24 cellular contexts compared by ENCODE assay signal in the genomic region with DNA sequence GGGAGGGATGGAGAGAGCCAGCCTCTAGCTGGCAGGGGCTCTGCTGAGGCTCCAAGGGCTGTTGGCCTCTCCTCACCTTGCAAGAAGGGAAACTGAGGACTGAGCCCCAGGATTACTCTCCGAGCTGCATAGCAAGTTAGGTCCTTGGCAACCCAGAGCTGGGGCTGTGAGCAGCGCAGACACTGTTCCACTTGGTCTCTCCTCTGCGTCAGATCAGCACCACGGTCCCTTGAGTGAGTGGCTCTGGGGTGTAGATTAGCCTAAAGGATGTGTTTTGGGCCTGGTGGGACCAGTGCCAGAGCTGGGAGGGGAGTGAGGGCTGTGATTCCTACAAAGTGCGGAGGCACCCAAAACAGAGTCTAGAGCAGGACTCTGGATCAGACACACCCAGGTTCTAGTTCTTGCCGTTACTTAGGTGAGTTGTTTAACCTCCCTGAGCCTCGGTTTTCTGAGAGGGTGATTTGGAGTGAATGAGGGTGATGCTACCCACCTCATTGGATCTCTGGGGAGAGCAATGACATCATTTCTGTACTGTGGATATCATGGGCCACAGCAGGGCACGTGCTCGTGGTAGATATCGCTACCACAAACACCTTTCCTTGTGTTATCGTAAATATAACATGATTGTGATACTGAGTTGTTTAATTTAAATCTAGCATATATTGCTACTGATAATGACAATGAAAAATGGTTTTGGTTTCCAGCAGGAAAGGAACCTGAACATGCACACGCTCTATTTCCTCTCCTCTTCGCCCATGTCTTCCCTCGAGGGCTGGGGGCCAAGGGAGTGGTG. TPM values are rescaled to one million over a fixed set of nuclear protein-coding genes. Genes with fewer than 3 reads are reported as not detected.
DNase-seq lines count a peak whose midpoint lies in the region; ATAC-seq, FAIRE-seq and TF ChIP-seq lines count a peak whose summit lies in the region.
"Had no signal": no experiment of that assay in that cellular context is flagged by ENCODE, and none has a peak within 500 bp of the region (broad histone marks: within the 10 kb centered on the region; RNA-seq: fewer than 3 reads in every experiment).

No MANE protein-coding gene starts in this region.

- BruUV-seq in K562 (replicated peaks; lab: Mats Ljungman, UMichigan) = no TSS peak

- H3K23ac ChIP-seq in mesenchymal stem cell (ENCODE audit: low read length in 2 of 2) = no peak overlapping the region

- 0 out of 6 replicates have a peak, but pooled peaks of 1 of the 2 experiments have one; percentile 16 for ATAC-seq in A549
- peak; percentile 54; the same call in 2 of the 3 replicates for ATAC-seq in K562
- ATAC-seq in HG02642 (IDR thresholded peaks at IDR 0.05; ENCODE audit: poor library complexity, unreplicated experiment) = no peak
- no peak for ATAC-seq in GM18502 (IDR thresholded peaks at IDR 0.05; ENCODE audit: poor library complexity, unreplicated experiment)
- ATAC-seq: GM23338, HCT116 had no signal

- no peak overlapping the region for H3K4me3 Mint-ChIP-seq in neural progenitor cell
- H3K4me3 Mint-ChIP-seq: CD4-positive, alpha-beta memory T cell; GM23338; IgD-negative memory B cell had no signal

- 69% methylated on average over 14 of the region's 14 CpGs for WGBS in A549 (ENCODE audit: missing lambda C conversion rate)
- WGBS in K562 (ENCODE audit: insufficient coverage, low coverage, missing lambda C conversion rate) = 9% methylated on average over 13 of the region's 14 CpGs
- WGBS in mesenchymal stem cell = 85% methylated on average over 10 of the region's 14 CpGs

- H3K27ac ChIP-seq in A549 (no peak overlapping the region), K562 (ENCODE audit: extremely low read depth, low read depth, low read length) (no peak overlapping the region), neural progenitor cell (no peak overlapping the region), mesenchymal stem cell (ENCODE audit: low read length, poor library complexity, severe bottlenecking) (no peak overlapping the region)
- H3K27ac ChIP-seq in BLaER1 treated with 17β-estradiol and CSF1 and Interleukin-3, amounts not matched to agents 10 nM and 100 nM = no peak overlapping the region
- H3K27ac ChIP-seq: HL-60 had no signal

- H3K4me2 ChIP-seq in A549 (no peak overlapping the region), K562 (ENCODE audit: insufficient read depth, low read length) (no peak overlapping the region), neural progenitor cell (no peak overlapping the region), mesenchymal stem cell (ENCODE audit: low read length, poor library complexity, severe bottlenecking) (no peak overlapping the region)
- peak overlapping the region in 8 of 11 experiments; percentile 0 to 59 (median 38); a peak in 15 of 22 replicates for H3K4me2 ChIP-seq in BLaER1 treated with 17β-estradiol and CSF1 and Interleukin-3, amounts not matched to agents 10 nM and 100 nM
- H3K4me2 ChIP-seq: GM23338 had no signal

- peak overlapping the region; percentile 68 for H3K27ac Mint-ChIP-seq in neural progenitor cell
- H3K27ac Mint-ChIP-seq: GM23338 had no signal

- no peak overlapping the region for H2AFZ ChIP-seq in K562 (ENCODE audit: low read depth, low read length)
- H2AFZ ChIP-seq in neural progenitor cell (replicated peaks) = no peak overlapping the region
- no peak overlapping the region for H2AFZ ChIP-seq in mesenchymal stem cell (ENCODE audit: low read depth, low read length)
- H2AFZ ChIP-seq: GM23338 had no signal

- no peak for TF ChIP-seq POLR2A in A549 (IDR thresholded peaks at IDR 0.05; ENCODE audit: low read length)
- no peak for TF ChIP-seq POLR2A in K562 (conservative IDR thresholded peaks at IDR 0.05)

- H2AK5ac ChIP-seq in mesenchymal stem cell (ENCODE audit: low read length, severe bottlenecking) = no peak overlapping the region

- H3K36me3 Mint-ChIP-seq in neural progenitor cell = no peaks in the 10 kb centered on the region
- H3K36me3 Mint-ChIP-seq: CD14-positive monocyte; CD4-positive, alpha-beta memory T cell; IgD-negative memory B cell had no signal

- no peak overlapping the region for H2BK12ac ChIP-seq in mesenchymal stem cell (ENCODE audit: low read length in 2 of 2)

- H3K4me1 ChIP-seq in A549 (no peaks in the 10 kb centered on the region), K562 (replicated peaks in 1 of 2; ENCODE audit: control insufficient read depth in 2 of 2, insufficient read depth in 2 of 2, low read length in 2 of 2) (no peaks in the 10 kb centered on the region; a peak in 1 of 5 replicates), neural progenitor cell (no peaks in the 10 kb centered on the region), mesenchymal stem cell (ENCODE audit: control insufficient read depth, insufficient read depth, low read depth, low read length) (no peaks in the 10 kb centered on the region)
- peaks cover 0 to 19% (median 13%) of the 10 kb centered on the region in 10 experiments; a peak in 14 of 20 replicates for H3K4me1 ChIP-seq in BLaER1 treated with 17β-estradiol and CSF1 and Interleukin-3, amounts not matched to agents 10 nM and 100 nM
- H3K4me1 ChIP-seq: BE2C had no signal

- TF ChIP-seq RAD21 in A549 (conservative IDR thresholded peaks at IDR 0.05 in 1 of 2, IDR thresholded peaks at IDR 0.05 in 1 of 2) = no peak
- TF ChIP-seq RAD21 in K562 (CRISPR knock-in tag; conservative IDR thresholded peaks at IDR 0.05 in 1 of 2, IDR thresholded peaks at IDR 0.05 in 1 of 2) = no peak

- H4K8ac ChIP-seq in mesenchymal stem cell (ENCODE audit: low read length) = no peak overlapping the region

- H3K18ac ChIP-seq in mesenchymal stem cell (ENCODE audit: low read depth in 1 of 2, low read length in 2 of 2) = no peak overlapping the region

- in situ Hi-C loops in K562 (cut with MboI) = no loop called here

- H3K79me2 ChIP-seq in K562 (ENCODE audit: control insufficient read depth, insufficient read depth, low read length) (no peaks in the 10 kb centered on the region), neural progenitor cell (ENCODE audit: low read depth) (no peaks in the 10 kb centered on the region)

- H3K14ac ChIP-seq in mesenchymal stem cell (ENCODE audit: low read length in 2 of 2) = no peak overlapping the region

- POLR2A ChIA-PET in A549 (lab: Yijun Ruan, JAX) (no interaction called here), K562 (lab: Yijun Ruan, JAX) (interaction anchor here (0.5 to 1.0 kb wide), 2 partner anchors 12 to 1659 kb away, joined by 3 to 4 read pairs; no protein-coding TSS in a partner anchor)

- intact Hi-C loops in K562 (cut with micrococcal nuclease) = no loop called here

- no peak overlapping the region for H3K9ac ChIP-seq in BLaER1 treated with 17β-estradiol and CSF1 and Interleukin-3, amounts not matched to agents 10 nM and 100 nM
- H3K9ac ChIP-seq in K562 (ENCODE audit: insufficient read depth in 1 of 2, low read depth in 2 of 2, low read length in 2 of 2) (no peak overlapping the region; a peak in 1 of 4 replicates), neural progenitor cell (no peak overlapping the region), mesenchymal stem cell (ENCODE audit: low read length) (no peak overlapping the region)

- peaks cover 27% of the 10 kb centered on the region for H3K27me3 Mint-ChIP-seq in neural progenitor cell (ENCODE audit: insufficient read depth, low read depth)

- no peaks in the 10 kb centered on the region for H4K20me1 ChIP-seq in BLaER1 treated with 17β-estradiol and CSF1 and Interleukin-3, amounts not matched to agents 10 nM and 100 nM
- H4K20me1 ChIP-seq in K562 (replicated peaks; ENCODE audit: control insufficient read depth, insufficient read depth, low read length) (0 out of 2 replicates have a peak, but pooled peaks cover 7% of the 10 kb centered on the region), neural progenitor cell (ENCODE audit: low read depth) (no peaks in the 10 kb centered on the region)

- H3K79me1 ChIP-seq in mesenchymal stem cell (replicated peaks; ENCODE audit: low read length, poor library complexity, severe bottlenecking) = no peaks in the 10 kb centered on the region

- CTCF ChIA-PET in A549 (lab: Yijun Ruan, JAX) = interaction anchor here (0.8 to 3.4 kb wide), 7 partner anchors 11 to 61 kb away, joined by 3 to 18 read pairs (median 3); partner anchors contain the start of genes OTOP2 and USH1G
- CTCF ChIA-PET in K562 (lab: Yijun Ruan, JAX; ENCODE audit: low intra/inter-chr PET ratio) = no interaction called here

- H3K4me3 ChIP-seq in A549 (no peak overlapping the region), K562 (no peak overlapping the region), neural progenitor cell (no peak overlapping the region), mesenchymal stem cell (ENCODE audit: insufficient read depth in 1 of 2, low read depth in 1 of 2, low read length in 2 of 2) (no peak overlapping the region)
- H3K4me3 ChIP-seq in BLaER1 treated with 17β-estradiol and CSF1 and Interleukin-3, amounts not matched to agents 10 nM and 100 nM = no peak overlapping the region
- H3K4me3 ChIP-seq: GM23338 had no signal

- DNase-seq in A549 (ENCODE audit: low read depth in 1 of 2, low spot score in 1 of 2) (no peak), K562 (ENCODE audit: extremely low read depth in 1 of 4, low spot score in 3 of 4) (no peak), neural progenitor cell (ENCODE audit: low spot score) (no peak), mesenchymal stem cell (no peak)
- DNase-seq: ACHN; BE2C; CD4-positive, alpha-beta memory T cell; DMS153; DMS79; GDM1; H7; KG1 had no signal

- H3K9me3 ChIP-seq in A549 (no peaks in the 10 kb centered on the region), K562 (replicated peaks; ENCODE audit: control insufficient read depth, insufficient read depth, low read depth, low read length) (no peaks in the 10 kb centered on the region), neural progenitor cell (ENCODE audit: low read depth) (no peaks in the 10 kb centered on the region), mesenchymal stem cell (ENCODE audit: control insufficient read depth, low read length) (no peaks in the 10 kb centered on the region)
- peaks cover 0 to 5% (median 0%) of the 10 kb centered on the region in 11 experiments; a peak in 4 of 22 replicates for H3K9me3 ChIP-seq in BLaER1 treated with 17β-estradiol and CSF1 and Interleukin-3, amounts not matched to agents 10 nM and 100 nM (replicated peaks in 1 of 11)
- H3K9me3 ChIP-seq: BE2C had no signal

- H3K27me3 ChIP-seq in BLaER1 treated with 17β-estradiol and CSF1 and Interleukin-3, amounts not matched to agents 10 nM and 100 nM = no peaks in the 10 kb centered on the region
- H3K27me3 ChIP-seq in K562 (ENCODE audit: control insufficient read depth in 2 of 2, insufficient read depth in 2 of 2, low read length in 2 of 2) = peaks cover 18 to 47% of the 10 kb centered on the region in 2 experiments; a peak in 4 of 5 replicates
- peaks cover 12% of the 10 kb centered on the region for H3K27me3 ChIP-seq in neural progenitor cell
- peaks cover 27 to 73% of the 10 kb centered on the region in 2 experiments for H3K27me3 ChIP-seq in mesenchymal stem cell (ENCODE audit: control insufficient read depth in 1 of 2, insufficient read depth in 1 of 2, low read length in 2 of 2)

- TF ChIP-seq EP300 in A549 (IDR thresholded peaks at IDR 0.05) = no peak
- no peak for TF ChIP-seq EP300 in K562 (IDR thresholded peaks at IDR 0.05; ENCODE audit: low read length)

- H3K36me3 ChIP-seq in BLaER1 treated with 17β-estradiol and CSF1 and Interleukin-3, amounts not matched to agents 10 nM and 100 nM = no peaks in the 10 kb centered on the region
- H3K36me3 ChIP-seq in K562 (ENCODE audit: control insufficient read depth, insufficient read depth, low read length) = no peaks in the 10 kb centered on the region
- no peaks in the 10 kb centered on the region for H3K36me3 ChIP-seq in neural progenitor cell
- H3K36me3 ChIP-seq in mesenchymal stem cell (ENCODE audit: control insufficient read depth in 1 of 2, insufficient read depth in 2 of 2, low read depth in 1 of 2, low read length in 2 of 2) = no peaks in the 10 kb centered on the region
- H3K36me3 ChIP-seq: BE2C had no signal

- no peaks in the 10 kb centered on the region for H3K9me1 ChIP-seq in K562 (ENCODE audit: control insufficient read depth, insufficient read depth, low read length)

- no peaks in the 10 kb centered on the region for H3F3A ChIP-seq in neural progenitor cell (ENCODE audit: low read depth)

- H3K4me1 Mint-ChIP-seq in neural progenitor cell = peaks cover 2% of the 10 kb centered on the region
- H3K4me1 Mint-ChIP-seq: IgD-negative memory B cell had no signal

- no peak overlapping the region for H2BK5ac ChIP-seq in mesenchymal stem cell (ENCODE audit: low read depth, low read length, poor library complexity, severe bottlenecking)

- H2BK120ac ChIP-seq in mesenchymal stem cell (ENCODE audit: low read depth, low read length) = no peak overlapping the region

- no peak overlapping the region for H2BK15ac ChIP-seq in mesenchymal stem cell (ENCODE audit: low read depth, poor library complexity, severe bottlenecking)

- H4K91ac ChIP-seq in mesenchymal stem cell (ENCODE audit: low read length) = no peak overlapping the region

- no peaks in the 10 kb centered on the region for H3K9me3 Mint-ChIP-seq in neural progenitor cell
- H3K9me3 Mint-ChIP-seq: CD4-positive, alpha-beta memory T cell had no signal

- FAIRE-seq in A549 (lab: Jason Lieb, UNC) (peak; percentile 78), K562 (lab: Jason Lieb, UNC) (no peak)
- FAIRE-seq: GM12892 had no signal

- TF ChIP-seq CTCF in A549 (IDR thresholded peaks at IDR 0.05) (no peak), K562 (IDR thresholded peaks at IDR 0.05 in 2 of 3, conservative IDR thresholded peaks at IDR 0.05 in 1 of 3; ENCODE audit: insufficient read depth in 2 of 3, low read depth in 1 of 3, low read length in 3 of 3) (no peak), neural progenitor cell (IDR thresholded peaks at IDR 0.05) (no peak)

- no peak overlapping the region for H3K4ac ChIP-seq in mesenchymal stem cell (ENCODE audit: low read depth in 1 of 2, low read length in 2 of 2)

RNA-seq across cellular contexts. Expression of gene FADS6, which starts 8.1 kb away (rescaled TPM):
- polyA plus RNA-seq in A549 (2011; rRNA removed) (not detected in 2 replicates), A549 (2017; fragmentation: RNase III; extraction: RNeasy Plus Mini Kit Qiagen cat#74134 plus additional on column Dnase treatment) (0.04 TPM in 1 of 3 replicates, not detected in the others), K562 (2011; rRNA removed) (0.12 and 0.18 TPM in 2 replicates), K562 (2014; fragmentation: Illumina TruSeq; extraction: Trizol) (not detected in 2 replicates), K562 (2014; fragmentation: Nextera tagmentation; extraction: Ambion mirVana) (not detected), K562 (2014; rRNA removed) (not detected in 2 replicates)
- 0.03 TPM in 1 of 2 replicates, not detected in the other for polyA plus RNA-seq in A549 (2012; cell fraction: cytosol; rRNA removed)
- polyA plus RNA-seq in A549 (2012; cell fraction: nucleus; rRNA removed) = 0.02 TPM in 1 of 2 replicates, not detected in the other
- polyA minus RNA-seq in A549 (2011; rRNA and poly(A)+ RNA removed) = not detected in 2 replicates
- not detected in 2 replicates for total RNA-seq in K562 (2011; cell fraction: chromatin; rRNA removed; ENCODE audit: low replicate concordance)
- 0.26 TPM in 1 of 2 replicates, not detected in the other for total RNA-seq in K562 (2011; cell fraction: nucleolus; rRNA removed)
- 0.29 TPM in 1 of 2 replicates, not detected in the other for total RNA-seq in K562 (2011; cell fraction: nucleoplasm; rRNA removed)
- total RNA-seq in K562 (2014; rRNA removed) (not detected in 2 replicates), K562 (2014; rRNA removed; fragmentation: Illumina TruSeq; extraction: Trizol) (not detected in 2 replicates), K562 (2015; rRNA removed; fragmentation: Illumina TruSeq; extraction: Trizol) (0.22 TPM in 1 of 2 replicates, not detected in the other), K562 (2021) (not detected in 2 replicates), neural progenitor cell (ENCODE audit: low replicate concordance) (0.36 TPM in 1 of 2 replicates, not detected in the other)
- 0.13 and 0.36 TPM in 2 replicates for polyA plus RNA-seq in K562 (2011; cell fraction: cytosol; rRNA removed)
- polyA plus RNA-seq in K562 (2011; cell fraction: nucleus; rRNA removed) = 0.07 and 0.44 TPM in 2 replicates
- 0.08 and 0.22 TPM in 2 replicates for polyA plus RNA-seq in K562 (2012)
- polyA minus RNA-seq in K562 (2011; rRNA and poly(A)+ RNA removed) = not detected in 2 replicates
- polyA minus RNA-seq in K562 (2011; cell fraction: cytosol; rRNA and poly(A)+ RNA removed) = 0.38 TPM in 1 of 2 replicates, not detected in the other
- polyA minus RNA-seq in K562 (2011; cell fraction: nucleus; rRNA and poly(A)+ RNA removed) = not detected in 2 replicates
- not detected for polyA plus RNA-seq in mesenchymal stem cell (2013, experiment 1 of 2)
- polyA plus RNA-seq in mesenchymal stem cell (2013, experiment 2 of 2) = not detected
- total RNA-seq: A172; CD4-positive, alpha-beta memory T cell; Daoy; H7; HT1080 had no signal
- polyA plus RNA-seq: CD14-positive monocyte; CD4-positive, alpha-beta memory T cell; IgD-negative memory B cell had no signal

RNA-seq across cellular contexts. Expression of gene USH1G, which starts 21.5 kb away (rescaled TPM):
- polyA plus RNA-seq in A549 (2011; rRNA removed) = 0.05 and 0.12 TPM in 2 replicates
- 0.06 and 0.11 TPM in 2 replicates for polyA plus RNA-seq in A549 (2012; cell fraction: cytosol; rRNA removed)
- 0.06 and 0.13 TPM in 2 replicates for polyA plus RNA-seq in A549 (2012; cell fraction: nucleus; rRNA removed)
- 0.04 to 0.09 TPM (median 0.07 TPM) in 3 replicates for polyA plus RNA-seq in A549 (2017; fragmentation: RNase III; extraction: RNeasy Plus Mini Kit Qiagen cat#74134 plus additional on column Dnase treatment)
- polyA minus RNA-seq in A549 (2011; rRNA and poly(A)+ RNA removed) = 0.15 and 0.21 TPM in 2 replicates
- 2.8 and 9.8 TPM in 2 replicates for total RNA-seq in K562 (2011; cell fraction: chromatin; rRNA removed; ENCODE audit: low replicate concordance)
- total RNA-seq in K562 (2011; cell fraction: nucleolus; rRNA removed) = 7.1 and 8.3 TPM in 2 replicates
- total RNA-seq in K562 (2011; cell fraction: nucleoplasm; rRNA removed) = 4.5 and 5.5 TPM in 2 replicates
- 0.64 and 1.2 TPM in 2 replicates for total RNA-seq in K562 (2014; rRNA removed)
- total RNA-seq in K562 (2014; rRNA removed; fragmentation: Illumina TruSeq; extraction: Trizol) = 0.16 and 0.22 TPM in 2 replicates
- total RNA-seq in K562 (2015; rRNA removed; fragmentation: Illumina TruSeq; extraction: Trizol) = 0.43 and 0.53 TPM in 2 replicates
- total RNA-seq in K562 (2021) = 1.00 and 1.4 TPM in 2 replicates
- polyA plus RNA-seq in K562 (2011; rRNA removed) = 0.57 and 0.77 TPM in 2 replicates
- 0.65 and 1.9 TPM in 2 replicates for polyA plus RNA-seq in K562 (2011; cell fraction: cytosol; rRNA removed)
- polyA plus RNA-seq in K562 (2011; cell fraction: nucleus; rRNA removed) = 1.2 and 2.7 TPM in 2 replicates
- polyA plus RNA-seq in K562 (2012) = 1.5 and 2.1 TPM in 2 replicates
- polyA plus RNA-seq in K562 (2014; fragmentation: Illumina TruSeq; extraction: Trizol) = 0.42 and 0.71 TPM in 2 replicates
- polyA plus RNA-seq in K562 (2014; fragmentation: Nextera tagmentation; extraction: Ambion mirVana) = not detected
- 0.57 and 0.69 TPM in 2 replicates for polyA plus RNA-seq in K562 (2014; rRNA removed)
- polyA minus RNA-seq in K562 (2011; rRNA and poly(A)+ RNA removed) = 4.8 and 11.0 TPM in 2 replicates
- 0.82 and 1.6 TPM in 2 replicates for polyA minus RNA-seq in K562 (2011; cell fraction: cytosol; rRNA and poly(A)+ RNA removed)
- 4.0 and 5.0 TPM in 2 replicates for polyA minus RNA-seq in K562 (2011; cell fraction: nucleus; rRNA and poly(A)+ RNA removed)
- total RNA-seq in neural progenitor cell (ENCODE audit: low replicate concordance) = 0.25 TPM in 1 of 2 replicates, not detected in the other
- polyA plus RNA-seq in mesenchymal stem cell (2013, experiment 1 of 2) = not detected
- not detected for polyA plus RNA-seq in mesenchymal stem cell (2013, experiment 2 of 2)
- total RNA-seq: CD4-positive, alpha-beta memory T cell; Daoy; HT1080 had no signal
- polyA plus RNA-seq: CD14-positive monocyte; CD4-positive, alpha-beta memory T cell; IgD-negative memory B cell had no signal

RNA-seq across cellular contexts. Expression of gene OTOP2, which starts 22.5 kb away (rescaled TPM):
- polyA plus RNA-seq in A549 (2011; rRNA removed) (0.06 and 0.11 TPM in 2 replicates), A549 (2017; fragmentation: RNase III; extraction: RNeasy Plus Mini Kit Qiagen cat#74134 plus additional on column Dnase treatment) (0.08 TPM in 1 of 3 replicates, not detected in the others), K562 (2011; rRNA removed) (0.28 and 0.31 TPM in 2 replicates), K562 (2014; fragmentation: Illumina TruSeq; extraction: Trizol) (0.25 TPM in 1 of 2 replicates, not detected in the other), K562 (2014; fragmentation: Nextera tagmentation; extraction: Ambion mirVana) (under 1 TPM; 0.04 to 0.06 TPM), K562 (2014; rRNA removed) (0.08 and 0.09 TPM in 2 replicates)
- 0.08 and 0.10 TPM in 2 replicates for polyA plus RNA-seq in A549 (2012; cell fraction: cytosol; rRNA removed)
- 0.13 and 0.24 TPM in 2 replicates for polyA plus RNA-seq in A549 (2012; cell fraction: nucleus; rRNA removed)
- not detected in 2 replicates for polyA minus RNA-seq in A549 (2011; rRNA and poly(A)+ RNA removed)
- 0.40 and 0.51 TPM in 2 replicates for total RNA-seq in K562 (2011; cell fraction: chromatin; rRNA removed; ENCODE audit: low replicate concordance)
- 0.17 and 0.26 TPM in 2 replicates for total RNA-seq in K562 (2011; cell fraction: nucleolus; rRNA removed)
- total RNA-seq in K562 (2011; cell fraction: nucleoplasm; rRNA removed) = 0.46 TPM in 1 of 2 replicates, not detected in the other
- total RNA-seq in K562 (2014; rRNA removed) (not detected in 2 replicates), K562 (2014; rRNA removed; fragmentation: Illumina TruSeq; extraction: Trizol) (0.11 TPM in 1 of 2 replicates, not detected in the other), K562 (2015; rRNA removed; fragmentation: Illumina TruSeq; extraction: Trizol) (0.19 and 0.36 TPM in 2 replicates), K562 (2021) (0.18 and 0.27 TPM in 2 replicates), neural progenitor cell (ENCODE audit: low replicate concordance) (not detected in 2 replicates)
- polyA plus RNA-seq in K562 (2011; cell fraction: cytosol; rRNA removed) = 0.28 and 0.42 TPM in 2 replicates
- polyA plus RNA-seq in K562 (2011; cell fraction: nucleus; rRNA removed) = 1.1 and 1.2 TPM in 2 replicates
- 0.35 and 0.68 TPM in 2 replicates for polyA plus RNA-seq in K562 (2012)
- 0.09 TPM in 1 of 2 replicates, not detected in the other for polyA minus RNA-seq in K562 (2011; rRNA and poly(A)+ RNA removed)
- polyA minus RNA-seq in K562 (2011; cell fraction: cytosol; rRNA and poly(A)+ RNA removed) = not detected in 2 replicates
- 0.27 and 0.33 TPM in 2 replicates for polyA minus RNA-seq in K562 (2011; cell fraction: nucleus; rRNA and poly(A)+ RNA removed)
- not detected for polyA plus RNA-seq in mesenchymal stem cell (2013, experiment 1 of 2)
- polyA plus RNA-seq in mesenchymal stem cell (2013, experiment 2 of 2) = not detected
- total RNA-seq: A172; CD4-positive, alpha-beta memory T cell; Daoy; GM23338; H7; HT1080 had no signal
- polyA plus RNA-seq: CD14-positive monocyte; CD4-positive, alpha-beta memory T cell; GM23338; IgD-negative memory B cell had no signal

RNA-seq across cellular contexts. Expression of gene FDXR, which starts 28.8 kb away (rescaled TPM):
- 32.5 and 33.0 TPM in 2 replicates for polyA plus RNA-seq in A549 (2011; rRNA removed)
- 50.7 and 61.9 TPM in 2 replicates for polyA plus RNA-seq in A549 (2012; cell fraction: cytosol; rRNA removed)
- polyA plus RNA-seq in A549 (2012; cell fraction: nucleus; rRNA removed) = 91.7 and 96.4 TPM in 2 replicates
- 43.3 to 51.8 TPM (median 44.5 TPM) in 3 replicates for polyA plus RNA-seq in A549 (2017; fragmentation: RNase III; extraction: RNeasy Plus Mini Kit Qiagen cat#74134 plus additional on column Dnase treatment)
- polyA minus RNA-seq in A549 (2011; rRNA and poly(A)+ RNA removed) = 21.3 and 32.0 TPM in 2 replicates
- total RNA-seq in K562 (2011; cell fraction: chromatin; rRNA removed; ENCODE audit: low replicate concordance) = 26.1 and 46.4 TPM in 2 replicates
- total RNA-seq in K562 (2011; cell fraction: nucleolus; rRNA removed) = 39.0 and 42.5 TPM in 2 replicates
- total RNA-seq in K562 (2011; cell fraction: nucleoplasm; rRNA removed) = 25.0 and 34.7 TPM in 2 replicates
- total RNA-seq in K562 (2014; rRNA removed) = 62.2 and 76.4 TPM in 2 replicates
- 8.7 and 14.3 TPM in 2 replicates for total RNA-seq in K562 (2014; rRNA removed; fragmentation: Illumina TruSeq; extraction: Trizol)
- 40.6 and 46.1 TPM in 2 replicates for total RNA-seq in K562 (2015; rRNA removed; fragmentation: Illumina TruSeq; extraction: Trizol)
- 68.7 and 70.7 TPM in 2 replicates for total RNA-seq in K562 (2021)
- polyA plus RNA-seq in K562 (2011; rRNA removed) = 25.4 and 30.9 TPM in 2 replicates
- polyA plus RNA-seq in K562 (2011; cell fraction: cytosol; rRNA removed) = 27.8 and 83.2 TPM in 2 replicates
- 47.6 and 91.7 TPM in 2 replicates for polyA plus RNA-seq in K562 (2011; cell fraction: nucleus; rRNA removed)
- polyA plus RNA-seq in K562 (2012) = 64.0 and 126 TPM in 2 replicates
- 13.6 and 40.4 TPM in 2 replicates for polyA plus RNA-seq in K562 (2014; fragmentation: Illumina TruSeq; extraction: Trizol)
- 1 to 10 TPM in 1 of 2 experiments, under 1 TPM in 1; 0.89 to 2.8 TPM for polyA plus RNA-seq in K562 (2014; fragmentation: Nextera tagmentation; extraction: Ambion mirVana)
- polyA plus RNA-seq in K562 (2014; rRNA removed) = 58.6 and 62.9 TPM in 2 replicates
- 5.2 and 10.6 TPM in 2 replicates for polyA minus RNA-seq in K562 (2011; rRNA and poly(A)+ RNA removed)
- polyA minus RNA-seq in K562 (2011; cell fraction: cytosol; rRNA and poly(A)+ RNA removed) = 20.5 and 30.2 TPM in 2 replicates
- 22.8 and 27.3 TPM in 2 replicates for polyA minus RNA-seq in K562 (2011; cell fraction: nucleus; rRNA and poly(A)+ RNA removed)
- 7.4 and 25.3 TPM in 2 replicates for total RNA-seq in neural progenitor cell (ENCODE audit: low replicate concordance)
- polyA plus RNA-seq in mesenchymal stem cell (2013, experiment 1 of 2) = 11.8 TPM
- 11.7 TPM for polyA plus RNA-seq in mesenchymal stem cell (2013, experiment 2 of 2)

RNA-seq across cellular contexts. Expression of gene OTOP3, which starts 34.1 kb away (rescaled TPM):
- polyA plus RNA-seq in A549 (2011; rRNA removed) (not detected in 2 replicates), A549 (2017; fragmentation: RNase III; extraction: RNeasy Plus Mini Kit Qiagen cat#74134 plus additional on column Dnase treatment) (not detected in 3 replicates), K562 (2011; rRNA removed) (not detected in 2 replicates), K562 (2014; fragmentation: Illumina TruSeq; extraction: Trizol) (not detected in 2 replicates), K562 (2014; fragmentation: Nextera tagmentation; extraction: Ambion mirVana) (not detected), K562 (2014; rRNA removed) (not detected in 2 replicates)
- 0.01 TPM in 1 of 2 replicates, not detected in the other for polyA plus RNA-seq in A549 (2012; cell fraction: cytosol; rRNA removed)
- 0.01 TPM in 1 of 2 replicates, not detected in the other for polyA plus RNA-seq in A549 (2012; cell fraction: nucleus; rRNA removed)
- polyA minus RNA-seq in A549 (2011; rRNA and poly(A)+ RNA removed) = not detected in 2 replicates
- total RNA-seq in K562 (2011; cell fraction: chromatin; rRNA removed; ENCODE audit: low replicate concordance) = not detected in 2 replicates
- not detected in 2 replicates for total RNA-seq in K562 (2011; cell fraction: nucleolus; rRNA removed)
- not detected in 2 replicates for total RNA-seq in K562 (2011; cell fraction: nucleoplasm; rRNA removed)
- total RNA-seq in K562 (2014; rRNA removed) (not detected in 2 replicates), K562 (2014; rRNA removed; fragmentation: Illumina TruSeq; extraction: Trizol) (not detected in 2 replicates), K562 (2015; rRNA removed; fragmentation: Illumina TruSeq; extraction: Trizol) (not detected in 2 replicates), K562 (2021) (not detected in 2 replicates), neural progenitor cell (ENCODE audit: low replicate concordance) (not detected in 2 replicates)
- polyA plus RNA-seq in K562 (2011; cell fraction: cytosol; rRNA removed) = not detected in 2 replicates
- polyA plus RNA-seq in K562 (2011; cell fraction: nucleus; rRNA removed) = not detected in 2 replicates
- not detected in 2 replicates for polyA plus RNA-seq in K562 (2012)
- polyA minus RNA-seq in K562 (2011; rRNA and poly(A)+ RNA removed) = not detected in 2 replicates
- polyA minus RNA-seq in K562 (2011; cell fraction: cytosol; rRNA and poly(A)+ RNA removed) = not detected in 2 replicates
- polyA minus RNA-seq in K562 (2011; cell fraction: nucleus; rRNA and poly(A)+ RNA removed) = not detected in 2 replicates
- polyA plus RNA-seq in mesenchymal stem cell (2013, experiment 1 of 2) = not detected
- not detected for polyA plus RNA-seq in mesenchymal stem cell (2013, experiment 2 of 2)
- total RNA-seq: A172; CD4-positive, alpha-beta memory T cell; Daoy; GM23338; H7; HT1080 had no signal
- polyA plus RNA-seq: CD14-positive monocyte; CD4-positive, alpha-beta memory T cell; GM23338; IgD-negative memory B cell had no signal

Comparison
In these comparisons a context has a peak if more than half of its experiments do, and no peak if none do; other contexts are left out.
1. H3K4me2 ChIP-seq: peak in BLaER1 treated with 17β-estradiol and CSF1 and Interleukin-3, amounts not matched to agents 10 nM and 100 nM (8 of 11); none in A549 (single experiment), K562 (single experiment), neural progenitor cell (single experiment) and mesenchymal stem cell (single experiment).
2. Of the 35 proteins assayed by ChIP-seq in both K562 and A549: peak only in K562: BHLHE40; only in A549: none; in both: none; in neither: 34.